ENCODE assay signal across 26 cellular contexts in the genomic region with DNA sequence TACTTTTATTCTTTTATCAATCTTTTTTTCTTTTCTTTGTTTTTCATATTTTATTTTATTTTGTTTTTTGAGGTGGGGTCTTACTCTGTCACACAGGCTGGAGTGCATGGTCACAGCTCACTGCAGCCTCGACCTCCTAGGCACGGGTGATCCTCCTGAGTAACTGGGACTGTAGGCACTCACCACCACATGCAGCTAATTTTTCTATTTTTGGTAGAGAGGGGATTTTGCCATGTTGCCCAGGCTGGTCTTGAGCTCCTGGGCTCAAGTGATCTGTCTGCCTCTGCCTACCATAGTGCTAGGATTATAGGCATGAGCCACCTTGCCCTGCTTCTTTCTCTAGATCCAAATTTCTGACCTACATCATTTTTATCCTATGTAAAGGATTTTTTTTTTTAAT.
DNase-seq lines count a peak whose midpoint lies in the region; ATAC-seq lines count a peak whose summit lies in the region.
"Had no signal": no experiment of that assay in that cellular context is flagged by ENCODE, and none has a peak within 500 bp of the region (broad histone marks: within the 10 kb centered on the region; RNA-seq: fewer than 3 reads in every experiment).

No MANE protein-coding gene starts in this region.

- no peak overlapping the region for H2BK5ac ChIP-seq in mesenchymal stem cell (ENCODE audit: low read depth, low read length, poor library complexity, severe bottlenecking)

- H3K18ac ChIP-seq in mesenchymal stem cell (ENCODE audit: low read depth in 1 of 2, low read length in 2 of 2): peak overlapping the region in 1 of 2 experiments; percentile 75

- DNase-seq in NCI-H524 treated with DMSO at 0.1 percent for 48 hours (lab: John Stamatoyannopoulos, UW): peak; percentile 41
- DNase-seq in mesenchymal stem cell: no peak
- no peak for DNase-seq in activated T-cell treated with anti-CD3 and anti-CD28 coated beads, Interleukin-2, amount 50 U/mL, for 4 hours
- DNase-seq in DMS153 (lab: John Stamatoyannopoulos, UW): no peak
- no peak for DNase-seq in NCI-H2196 treated with DMSO at 0.1 percent for 48 hours (lab: John Stamatoyannopoulos, UW; ENCODE audit: unreplicated experiment)
- DNase-seq: activated CD4-positive, alpha-beta T cell treated with anti-CD3 and anti-CD28 coated beads, Interleukin-2, amount 10 ng/mL, durations not matched to agents 7 days and 5 days; activated gamma-delta T cell treated with Interleukin-2 at 50 U/mL for 16 hours; activated T-cell treated with anti-CD3 and anti-CD28 coated beads, Interleukin-2, amount 50 U/mL, for 24 hours; C1 segment of cervical spinal cord; Caco-2; effector memory CD8-positive, alpha-beta T cell; foreskin fibroblast; heart right ventricle; NCI-H187 treated with DMSO at 0.1 percent for 48 hours; nephron progenitor cell; ovary; PC-9; SHP77 treated with DMSO at 0.1 percent for 48 hours had no signal

- H3K36me3 ChIP-seq in mesenchymal stem cell (ENCODE audit: control insufficient read depth in 1 of 2, insufficient read depth in 2 of 2, low read depth in 1 of 2, low read length in 2 of 2): no peaks in the 10 kb centered on the region
- H3K36me3 ChIP-seq: heart right ventricle, ovary, tibial nerve had no signal

- H3K23ac ChIP-seq in mesenchymal stem cell (ENCODE audit: low read length in 2 of 2): no peak overlapping the region

- no peak overlapping the region for H3K4ac ChIP-seq in mesenchymal stem cell (ENCODE audit: low read depth in 1 of 2, low read length in 2 of 2)

- H3K9me3 Mint-ChIP-seq in activated T-cell treated with anti-CD3 and anti-CD28 coated beads, Interleukin-2, amount 50 U/mL, for 4 hours: no peaks in the 10 kb centered on the region
- H3K9me3 Mint-ChIP-seq: activated CD4-positive, alpha-beta T cell treated with anti-CD3 and anti-CD28 coated beads, Interleukin-2, amount 10 ng/mL, durations not matched to agents 7 days and 5 days; activated T-cell treated with anti-CD3 and anti-CD28 coated beads, Interleukin-2, amount 50 U/mL, for 24 hours; effector memory CD8-positive, alpha-beta T cell had no signal

- H4K91ac ChIP-seq in mesenchymal stem cell (ENCODE audit: low read length): no peak overlapping the region

- no peaks in the 10 kb centered on the region for H3K9me3 ChIP-seq in mesenchymal stem cell (ENCODE audit: control insufficient read depth, low read length)
- H3K9me3 ChIP-seq: Caco-2, ovary, tibial nerve had no signal

- no peak overlapping the region for H3K4me3 ChIP-seq in mesenchymal stem cell (ENCODE audit: insufficient read depth in 1 of 2, low read depth in 1 of 2, low read length in 2 of 2)
- H3K4me3 ChIP-seq: coronary artery, heart right ventricle, lung, ovary, PC-9, tibial nerve had no signal

- peaks cover 12% of the 10 kb centered on the region for H3K79me1 ChIP-seq in mesenchymal stem cell (replicated peaks; ENCODE audit: low read length, poor library complexity, severe bottlenecking)

- H3K27me3 Mint-ChIP-seq in activated T-cell treated with anti-CD3 and anti-CD28 coated beads, Interleukin-2, amount 50 U/mL, for 4 hours (ENCODE audit: low read depth): no peaks in the 10 kb centered on the region
- H3K27me3 Mint-ChIP-seq: activated CD4-positive, alpha-beta T cell treated with anti-CD3 and anti-CD28 coated beads, Interleukin-2, amount 10 ng/mL, durations not matched to agents 7 days and 5 days; activated T-cell treated with anti-CD3 and anti-CD28 coated beads, Interleukin-2, amount 50 U/mL, for 24 hours; effector memory CD8-positive, alpha-beta T cell had no signal

- H3K27ac ChIP-seq in mesenchymal stem cell (ENCODE audit: low read length, poor library complexity, severe bottlenecking): no peak overlapping the region
- H3K27ac ChIP-seq: coronary artery, heart right ventricle, ovary, PC-9, tibial nerve, VCaP had no signal

- H3K9ac ChIP-seq in mesenchymal stem cell (ENCODE audit: low read length): no peak overlapping the region

- H2AFZ ChIP-seq in mesenchymal stem cell (ENCODE audit: low read depth, low read length): no peak overlapping the region
- H2AFZ ChIP-seq: PC-9 had no signal

- H3K4me1 Mint-ChIP-seq in activated T-cell treated with anti-CD3 and anti-CD28 coated beads, Interleukin-2, amount 50 U/mL, for 4 hours (ENCODE audit: low read depth): peaks cover 30% of the 10 kb centered on the region

- no peak overlapping the region for H2BK15ac ChIP-seq in mesenchymal stem cell (ENCODE audit: low read depth, poor library complexity, severe bottlenecking)

- H4K8ac ChIP-seq in mesenchymal stem cell (ENCODE audit: low read length): no peak overlapping the region

- no peak overlapping the region for H2BK120ac ChIP-seq in mesenchymal stem cell (ENCODE audit: low read depth, low read length)

- peak overlapping the region; percentile 48 for H2AK5ac ChIP-seq in mesenchymal stem cell (ENCODE audit: low read length, severe bottlenecking)

- peak; percentile 43 for ATAC-seq in GM18511 (IDR thresholded peaks at IDR 0.05; ENCODE audit: unreplicated experiment)
- peak; percentile 46 for ATAC-seq in GM21576 (IDR thresholded peaks at IDR 0.05; ENCODE audit: unreplicated experiment)
- no peak for ATAC-seq in activated T-cell treated with anti-CD3 and anti-CD28 coated beads, Interleukin-2, amount 50 U/mL, for 4 hours
- ATAC-seq: effector memory CD8-positive, alpha-beta T cell; HCT116; heart right ventricle; HepG2 had no signal

- no peak overlapping the region for H3K4me3 Mint-ChIP-seq in activated T-cell treated with anti-CD3 and anti-CD28 coated beads, Interleukin-2, amount 50 U/mL, for 4 hours
- H3K4me3 Mint-ChIP-seq: activated CD4-positive, alpha-beta T cell treated with anti-CD3 and anti-CD28 coated beads, Interleukin-2, amount 10 ng/mL, durations not matched to agents 7 days and 5 days; activated T-cell treated with anti-CD3 and anti-CD28 coated beads, Interleukin-2, amount 50 U/mL, for 24 hours; effector memory CD8-positive, alpha-beta T cell; nephron progenitor cell had no signal

- H3K36me3 Mint-ChIP-seq in activated T-cell treated with anti-CD3 and anti-CD28 coated beads, Interleukin-2, amount 50 U/mL, for 4 hours (ENCODE audit: insufficient read depth): peaks cover 14% of the 10 kb centered on the region

- H3K14ac ChIP-seq in mesenchymal stem cell (ENCODE audit: low read length in 2 of 2): no peak overlapping the region

- no peak overlapping the region for H3K4me2 ChIP-seq in mesenchymal stem cell (ENCODE audit: low read length, poor library complexity, severe bottlenecking)
- H3K4me2 ChIP-seq: PC-9 had no signal

- no peaks in the 10 kb centered on the region for H3K27me3 ChIP-seq in mesenchymal stem cell (ENCODE audit: control insufficient read depth in 1 of 2, insufficient read depth in 1 of 2, low read length in 2 of 2)
- H3K27me3 ChIP-seq: heart right ventricle, ovary, tibial nerve had no signal

- peaks cover 7% of the 10 kb centered on the region for H3K4me1 ChIP-seq in mesenchymal stem cell (ENCODE audit: control insufficient read depth, insufficient read depth, low read depth, low read length)
- H3K4me1 ChIP-seq: tibial nerve had no signal

- 100% methylated on average over 2 of the region's 2 CpGs for WGBS in mesenchymal stem cell

- peak overlapping the region in 1 of 2 experiments; percentile 77 for H2BK12ac ChIP-seq in mesenchymal stem cell (ENCODE audit: low read length in 2 of 2)

Comparison
In these comparisons a context has a peak if more than half of its experiments do, and no peak if none do; other contexts are left out.
1. ATAC-seq: peak in GM18511 (single experiment) and GM21576 (single experiment); none in activated T-cell treated with anti-CD3 and anti-CD28 coated beads, Interleukin-2, amount 50 U/mL, for 4 hours (0 of 2).